ENCODE assay signal across 18 cellular contexts in genomic region chr11:19768815-19769214, GRCh38. TPM values are rescaled to one million over a fixed set of nuclear protein-coding genes. Genes with fewer than 3 reads are reported as not detected.
A peak's percentile ranks its signal among the peaks of the same experiment; 100 is the strongest.
DNase-seq lines count a peak whose midpoint lies in the region; ATAC-seq and TF ChIP-seq lines count a peak whose summit lies in the region.
"Had no signal": no experiment of that assay in that cellular context is flagged by ENCODE, and none has a peak within 500 bp of the region (broad histone marks: within the 10 kb centered on the region; RNA-seq: fewer than 3 reads in every experiment).

No MANE protein-coding gene starts in this region.

- DNase-seq in NCI-H2029 (lab: John Stamatoyannopoulos, UW), result peak; percentile 39
- DNase-seq in coronary artery (ENCODE audit: low spot score), result no peak
- no peak for DNase-seq in left ventricle myocardium superior
- DNase-seq in medulla oblongata (ENCODE audit: extremely low spot score), result peak; percentile 46
- no peak for DNase-seq in activated T-cell treated with anti-CD3 and anti-CD28 coated beads, Interleukin-2, amount 50 U/mL, for 72 hours
- DNase-seq in activated naive CD8-positive, alpha-beta T cell treated with anti-CD3 and anti-CD28 coated beads for 36 hours, result no peak
- no peak for DNase-seq in A172 (ENCODE audit: low spot score)
- no peak for DNase-seq in NCI-H2171 treated with DMSO at 0.1 percent for 48 hours (lab: John Stamatoyannopoulos, UW)
- DNase-seq: CD4-positive, alpha-beta T cell; COR-L47; DMS 273 treated with DMSO at 0.1 percent for 48 hours; IMR-90; NCI-H1105; NCI-H146 had no signal

- intact Hi-C loops in left ventricle myocardium superior (cut with micrococcal nuclease), result loop anchor here (10.0 kb wide), 1 partner anchor 106 kb away; no protein-coding TSS in a partner anchor

- H3K4me3 Mint-ChIP-seq in activated T-cell treated with anti-CD3 and anti-CD28 coated beads, Interleukin-2, amount 50 U/mL, for 72 hours, result no peak overlapping the region
- H3K4me3 Mint-ChIP-seq in activated naive CD8-positive, alpha-beta T cell treated with anti-CD3 and anti-CD28 coated beads for 36 hours, result no peak overlapping the region
- H3K4me3 Mint-ChIP-seq: CD4-positive, alpha-beta T cell had no signal

- no peaks in the 10 kb centered on the region for H3K9me3 Mint-ChIP-seq in activated T-cell treated with anti-CD3 and anti-CD28 coated beads, Interleukin-2, amount 50 U/mL, for 72 hours
- no peaks in the 10 kb centered on the region for H3K9me3 Mint-ChIP-seq in activated naive CD8-positive, alpha-beta T cell treated with anti-CD3 and anti-CD28 coated beads for 36 hours
- H3K9me3 Mint-ChIP-seq: CD4-positive, alpha-beta T cell had no signal

- H3K27ac Mint-ChIP-seq in activated T-cell treated with anti-CD3 and anti-CD28 coated beads, Interleukin-2, amount 50 U/mL, for 72 hours, result no peak overlapping the region
- H3K27ac Mint-ChIP-seq in activated naive CD8-positive, alpha-beta T cell treated with anti-CD3 and anti-CD28 coated beads for 36 hours, result no peak overlapping the region
- H3K27ac Mint-ChIP-seq: CD4-positive, alpha-beta T cell had no signal

- no peaks in the 10 kb centered on the region for H3K4me1 Mint-ChIP-seq in activated T-cell treated with anti-CD3 and anti-CD28 coated beads, Interleukin-2, amount 50 U/mL, for 72 hours (ENCODE audit: low read depth)
- no peaks in the 10 kb centered on the region for H3K4me1 Mint-ChIP-seq in activated naive CD8-positive, alpha-beta T cell treated with anti-CD3 and anti-CD28 coated beads for 36 hours

- H3K4me3 ChIP-seq in coronary artery, result no peak overlapping the region
- H3K4me3 ChIP-seq: BLaER1, SJSA1 had no signal

- H3K27ac ChIP-seq in coronary artery, result peak overlapping the region; percentile 44 to 55
- H3K27ac ChIP-seq: BLaER1, KMS-11, SJSA1 had no signal

- peaks cover 27% of the 10 kb centered on the region for H3K27me3 Mint-ChIP-seq in activated T-cell treated with anti-CD3 and anti-CD28 coated beads, Interleukin-2, amount 50 U/mL, for 72 hours (ENCODE audit: low read depth)
- H3K27me3 Mint-ChIP-seq in activated naive CD8-positive, alpha-beta T cell treated with anti-CD3 and anti-CD28 coated beads for 36 hours, result peaks cover 13% of the 10 kb centered on the region

- peak; percentile 58 for ATAC-seq in left ventricle myocardium superior
- ATAC-seq in activated T-cell treated with anti-CD3 and anti-CD28 coated beads, Interleukin-2, amount 50 U/mL, for 72 hours (replicated peaks in 1 of 2), result no peak
- ATAC-seq: Panc1 had no signal

- no peak for TF ChIP-seq CTCF in coronary artery (IDR thresholded peaks at IDR 0.05)

- H3K36me3 Mint-ChIP-seq in activated T-cell treated with anti-CD3 and anti-CD28 coated beads, Interleukin-2, amount 50 U/mL, for 72 hours (ENCODE audit: insufficient read depth in 2 of 2), result no peaks in the 10 kb centered on the region
- H3K36me3 Mint-ChIP-seq in activated naive CD8-positive, alpha-beta T cell treated with anti-CD3 and anti-CD28 coated beads for 36 hours, result no peaks in the 10 kb centered on the region

RNA-seq across cellular contexts. Expression of gene NAV2, which starts 56.2 kb away (rescaled TPM):
- 8.8 TPM for total RNA-seq in left ventricle myocardium superior
- 1 to 10 TPM; 1.8 to 2.0 TPM for total RNA-seq in activated T-cell treated with anti-CD3 and anti-CD28 coated beads, Interleukin-2, amount 50 U/mL, for 72 hours
- total RNA-seq in activated naive CD8-positive, alpha-beta T cell treated with anti-CD3 and anti-CD28 coated beads for 36 hours, result under 1 TPM; 0.14 to 0.20 TPM
- total RNA-seq in A172 (2014; rRNA removed; shearing (Covaris generic)), result 2.6 and 8.8 TPM in 2 replicates

Comparison
In these comparisons a context has a peak if more than half of its experiments do, and no peak if none do; other contexts are left out.
1. DNase-seq: peak in NCI-H2029 (single experiment) and medulla oblongata (single experiment); none in coronary artery (single experiment), left ventricle myocardium superior (single experiment), activated T-cell treated with anti-CD3 and anti-CD28 coated beads, Interleukin-2, amount 50 U/mL, for 72 hours (0 of 2), activated naive CD8-positive, alpha-beta T cell treated with anti-CD3 and anti-CD28 coated beads for 36 hours (single experiment), A172 (single experiment) and NCI-H2171 treated with DMSO at 0.1 percent for 48 hours (single experiment).